14 cellular contexts compared by ENCODE assay signal in the genomic region with DNA sequence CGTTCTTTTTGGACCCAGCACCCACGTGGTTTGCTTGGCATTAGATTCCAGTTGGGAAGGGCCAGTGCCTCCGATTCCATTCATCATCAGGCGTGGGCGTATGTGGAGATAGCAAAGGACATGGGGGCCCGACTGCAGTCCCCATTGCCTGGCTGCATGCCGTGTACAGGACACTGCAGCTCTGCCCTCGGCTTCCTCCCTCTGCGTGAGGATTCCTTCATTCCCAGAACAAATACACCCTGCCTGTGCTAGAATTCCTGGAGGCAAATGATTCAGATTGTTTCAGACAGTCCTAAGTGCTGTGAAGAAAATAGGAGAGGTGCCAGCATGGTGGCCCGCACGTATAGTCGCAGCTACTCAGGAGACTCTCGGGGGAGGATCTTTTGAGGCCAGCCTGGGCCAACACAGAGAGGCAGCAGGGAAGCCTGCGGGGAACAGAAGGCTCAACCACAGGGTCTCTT. TPM values are rescaled to one million over a fixed set of nuclear protein-coding genes. Genes with fewer than 3 reads are reported as not detected.
DNase-seq lines count a peak whose midpoint lies in the region; ATAC-seq and TF ChIP-seq lines count a peak whose summit lies in the region.
"Had no signal": no experiment of that assay in that cellular context is flagged by ENCODE, and none has a peak within 500 bp of the region (broad histone marks: within the 10 kb centered on the region; RNA-seq: fewer than 3 reads in every experiment).

No MANE protein-coding gene starts in this region.

- 56 to 62% (median 58%) methylated on average over 13 to 14 of the region's 14 CpGs for WGBS in heart left ventricle, 4 donors
- WGBS in sigmoid colon, 2 donors = 87 to 94% methylated on average over 14 of the region's 14 CpGs
- WGBS in body of pancreas, 2 donors = 72 to 88% methylated on average over 12 to 14 of the region's 14 CpGs

- H3K27ac ChIP-seq in heart left ventricle (peak overlapping the region; percentile 55 to 97 (median 74)), sigmoid colon (no peak overlapping the region), body of pancreas (no peak overlapping the region)

- TF ChIP-seq EP300 in sigmoid colon (IDR thresholded peaks at IDR 0.05) = no peak

- H3K9me3 ChIP-seq in heart left ventricle (no peaks in the 10 kb centered on the region), sigmoid colon (no peaks in the 10 kb centered on the region), body of pancreas (no peaks in the 10 kb centered on the region)

- peaks cover 38% of the 10 kb centered on the region for H3K4me1 Mint-ChIP-seq in T-helper 1 cell treated with Interleukin-12 subunit alpha and Interleukin-12 subunit beta and Interleukin-4 antibody, amounts not matched to agents 30 μg/mL and 1 μg/mL, for 36 hours (ENCODE audit: low read depth)
- peaks cover 51% of the 10 kb centered on the region for H3K4me1 Mint-ChIP-seq in activated B cell treated with CpG ODN at 0.5 μM for 24 hours

- intact Hi-C loops in activated B cell treated with CpG ODN at 0.5 μM for 24 hours (cut with micrococcal nuclease) (no loop called here), heart left ventricle (cut with DNase I) (no loop called here), sigmoid colon (cut with DNase I) (no loop called here), body of pancreas (cut with DNase I) (no loop called here)

- H3K4me3 ChIP-seq in heart left ventricle (no peak overlapping the region), sigmoid colon (no peak overlapping the region), body of pancreas (no peak overlapping the region)

- CTCF ChIA-PET in activated B cell treated with CpG ODN at 0.5 μM for 24 hours (lab: Charles Lee) = no interaction called here

- H3K27me3 ChIP-seq in heart left ventricle = no peaks in the 10 kb centered on the region
- H3K27me3 ChIP-seq in sigmoid colon = no peaks in the 10 kb centered on the region
- H3K27me3 ChIP-seq in body of pancreas = no peaks in the 10 kb centered on the region

- POLR2A ChIA-PET in activated B cell treated with CpG ODN at 0.5 μM for 24 hours (lab: Charles Lee) = interaction anchor here (0.6 to 1.0 kb wide), 2 partner anchors 15 to 24 kb away, joined by 3 to 7 read pairs; a partner anchor contains a TSS

- H3K36me3 Mint-ChIP-seq in T-helper 1 cell treated with Interleukin-12 subunit alpha and Interleukin-12 subunit beta and Interleukin-4 antibody, amounts not matched to agents 30 μg/mL and 1 μg/mL, for 36 hours (ENCODE audit: low read depth) = peaks cover 41% of the 10 kb centered on the region
- peaks cover 88% of the 10 kb centered on the region for H3K36me3 Mint-ChIP-seq in activated B cell treated with CpG ODN at 0.5 μM for 24 hours (ENCODE audit: low read depth)

- TF ChIP-seq CTCF in activated B cell treated with CpG ODN at 0.5 μM for 24 hours (IDR thresholded peaks at IDR 0.05) (no peak), heart left ventricle (IDR thresholded peaks at IDR 0.05) (no peak), sigmoid colon (IDR thresholded peaks at IDR 0.05) (no peak), body of pancreas (IDR thresholded peaks at IDR 0.05) (no peak)

- H3K27me3 Mint-ChIP-seq in T-helper 1 cell treated with Interleukin-12 subunit alpha and Interleukin-12 subunit beta and Interleukin-4 antibody, amounts not matched to agents 30 μg/mL and 1 μg/mL, for 36 hours (ENCODE audit: low read depth) = no peaks in the 10 kb centered on the region
- H3K27me3 Mint-ChIP-seq in activated B cell treated with CpG ODN at 0.5 μM for 24 hours = no peaks in the 10 kb centered on the region
- H3K27me3 Mint-ChIP-seq: CD4-positive, alpha-beta memory T cell had no signal

- peaks cover 7 to 74% (median 39%) of the 10 kb centered on the region in 12 donors for H3K4me1 ChIP-seq in heart left ventricle
- no peaks in the 10 kb centered on the region for H3K4me1 ChIP-seq in sigmoid colon
- no peaks in the 10 kb centered on the region for H3K4me1 ChIP-seq in body of pancreas

- no peak overlapping the region for H3K4me3 Mint-ChIP-seq in T-helper 1 cell treated with Interleukin-12 subunit alpha and Interleukin-12 subunit beta and Interleukin-4 antibody, amounts not matched to agents 30 μg/mL and 1 μg/mL, for 36 hours
- no peak overlapping the region for H3K4me3 Mint-ChIP-seq in activated B cell treated with CpG ODN at 0.5 μM for 24 hours
- H3K4me3 Mint-ChIP-seq: activated T-cell treated with anti-CD3 and anti-CD28 coated beads, Interleukin-2, amount 50 U/mL, for 72 hours had no signal

- no peak for DNase-seq in T-helper 1 cell
- no peak for DNase-seq in activated B cell treated with CpG ODN at 0.5 μM for 24 hours
- DNase-seq in heart left ventricle = peak in 3 of 5 donors; percentile 39 to 77 (median 66)
- DNase-seq in sigmoid colon = peak; percentile 32
- DNase-seq in body of pancreas = no peak
- DNase-seq in NCI-H2081 treated with DMSO at 0.1 percent for 48 hours (lab: John Stamatoyannopoulos, UW) = no peak
- DNase-seq: activated CD4-positive, alpha-beta T cell treated with anti-CD3 and anti-CD28 coated beads for 1 hour; activated T-cell treated with anti-CD3 and anti-CD28 coated beads, Interleukin-2, amount 50 U/mL, for 72 hours; CD4-positive, alpha-beta memory T cell; GOT3; NCI-H2029; NCI-H524 treated with DMSO at 0.1 percent for 48 hours had no signal

- no peaks in the 10 kb centered on the region for H3K9me3 Mint-ChIP-seq in T-helper 1 cell treated with Interleukin-12 subunit alpha and Interleukin-12 subunit beta and Interleukin-4 antibody, amounts not matched to agents 30 μg/mL and 1 μg/mL, for 36 hours
- H3K9me3 Mint-ChIP-seq in activated B cell treated with CpG ODN at 0.5 μM for 24 hours = no peaks in the 10 kb centered on the region
- H3K9me3 Mint-ChIP-seq: activated T-cell treated with anti-CD3 and anti-CD28 coated beads, Interleukin-2, amount 50 U/mL, for 72 hours; CD4-positive, alpha-beta memory T cell had no signal

- no peak for TF ChIP-seq POLR2A in heart left ventricle (IDR thresholded peaks at IDR 0.05)
- TF ChIP-seq POLR2A in sigmoid colon (IDR thresholded peaks at IDR 0.05) = no peak
- no peak for TF ChIP-seq POLR2A in body of pancreas (IDR thresholded peaks at IDR 0.05)

- ATAC-seq in activated B cell treated with CpG ODN at 0.5 μM for 24 hours (ENCODE audit: low read depth) = no peak
- ATAC-seq in heart left ventricle = peak; percentile 63 to 75 (median 70)
- ATAC-seq in body of pancreas = no peak
- no peak for ATAC-seq in activated CD4-positive, CD25-positive, alpha-beta regulatory T cell treated with anti-CD3 and anti-CD28 coated beads, Interleukin-2, amount 50 U/mL, for 24 hours
- ATAC-seq: activated T-cell treated with anti-CD3 and anti-CD28 coated beads, Interleukin-2, amount 50 U/mL, for 72 hours had no signal

- peak overlapping the region; percentile 59 for H3K27ac Mint-ChIP-seq in T-helper 1 cell treated with Interleukin-12 subunit alpha and Interleukin-12 subunit beta and Interleukin-4 antibody, amounts not matched to agents 30 μg/mL and 1 μg/mL, for 36 hours
- peak overlapping the region; percentile 36 for H3K27ac Mint-ChIP-seq in activated B cell treated with CpG ODN at 0.5 μM for 24 hours
- H3K27ac Mint-ChIP-seq: activated T-cell treated with anti-CD3 and anti-CD28 coated beads, Interleukin-2, amount 50 U/mL, for 72 hours had no signal

- H3K36me3 ChIP-seq in heart left ventricle = peaks cover 0 to 96% (median 88%) of the 10 kb centered on the region in 9 donors
- H3K36me3 ChIP-seq in sigmoid colon = peaks cover 51 to 98% (median 68%) of the 10 kb centered on the region in 4 donors
- H3K36me3 ChIP-seq in body of pancreas (replicated peaks in 1 of 2; ENCODE audit: insufficient read depth in 1 of 2, low read depth in 2 of 2) = peaks cover 4 to 41% of the 10 kb centered on the region in 2 donors

RNA-seq across cellular contexts. Expression of a gene that starts 15.4 kb away (rescaled TPM):
- total RNA-seq in activated B cell treated with CpG ODN at 0.5 μM for 24 hours (15.4 and 18.3 TPM in 2 replicates), heart left ventricle (1 to 10 TPM in 7 of 9 donors, under 1 TPM in 2; 0.24 to 2.8 (median 1.7) TPM), sigmoid colon (under 1 TPM in 2 of 4 donors, not detected in 2; 0.28 to 0.36 TPM), body of pancreas (10 to 100 TPM in 1 of 2 donors, 1 to 10 TPM in 1; 6.2 to 33.3 TPM)
- polyA plus RNA-seq in heart left ventricle (10 to 100 TPM in 1 of 2 donors, 1 to 10 TPM in 1; 1.4 to 12.7 TPM), sigmoid colon (10 to 100 TPM in 1 of 3 donors, 1 to 10 TPM in 2; 1.8 to 18.3 (median 5.1) TPM)

RNA-seq across cellular contexts. Expression of a gene that starts 34.3 kb away (rescaled TPM):
- 24.0 and 30.2 TPM in 2 replicates for total RNA-seq in activated B cell treated with CpG ODN at 0.5 μM for 24 hours
- 10 to 100 TPM; 13.0 to 31.2 (median 18.7) TPM for total RNA-seq in heart left ventricle
- 10 to 100 TPM in 1 of 2 donors, 1 to 10 TPM in 1; 8.7 to 30.4 TPM for polyA plus RNA-seq in heart left ventricle
- total RNA-seq in sigmoid colon = 10 to 100 TPM; 13.8 to 23.5 (median 16.4) TPM
- 10 to 100 TPM in 1 of 3 donors, 1 to 10 TPM in 2; 4.8 to 12.5 (median 5.5) TPM for polyA plus RNA-seq in sigmoid colon
- 10 to 100 TPM; 23.6 to 32.3 TPM for total RNA-seq in body of pancreas

RNA-seq across cellular contexts. Expression of a gene that starts 36.6 kb away (rescaled TPM):
- total RNA-seq in activated B cell treated with CpG ODN at 0.5 μM for 24 hours (156 and 161 TPM in 2 replicates), heart left ventricle (10 to 100 TPM; 32.8 to 54.2 (median 45.6) TPM), sigmoid colon (10 to 100 TPM; 25.0 to 85.7 (median 45.5) TPM), body of pancreas (100 to 1,000 TPM in 1 of 2 donors, 10 to 100 TPM in 1; 40.2 to 119 TPM)
- polyA plus RNA-seq in heart left ventricle (10 to 100 TPM; 30.2 to 75.3 TPM), sigmoid colon (10 to 100 TPM; 39.0 to 70.8 (median 43.9) TPM)

RNA-seq across cellular contexts. Expression of a gene that starts 50.7 kb away (rescaled TPM):
- 3.6 TPM in 2 replicates for total RNA-seq in activated B cell treated with CpG ODN at 0.5 μM for 24 hours
- 10 to 100 TPM in 5 of 9 donors, 1 to 10 TPM in 4; 5.2 to 17.0 (median 10.4) TPM for total RNA-seq in heart left ventricle
- polyA plus RNA-seq in heart left ventricle = 10 to 100 TPM in 1 of 2 donors, 1 to 10 TPM in 1; 6.2 to 10.5 TPM
- total RNA-seq in sigmoid colon = 1 to 10 TPM; 4.6 to 9.9 (median 8.6) TPM
- polyA plus RNA-seq in sigmoid colon = 1 to 10 TPM in 1 of 3 donors, under 1 TPM in 1, not detected in 1; 0.60 to 4.4 TPM
- total RNA-seq in body of pancreas = 1 to 10 TPM; 1.0 to 2.0 TPM

RNA-seq across cellular contexts. Expression of a gene that starts 55.6 kb away (rescaled TPM):
- total RNA-seq in activated B cell treated with CpG ODN at 0.5 μM for 24 hours (63.4 and 68.8 TPM in 2 replicates), heart left ventricle (1,000 to 10,000 TPM in 3 of 9 donors, 100 to 1,000 TPM in 6; 374 to 1,458 (median 944) TPM), sigmoid colon (10 to 100 TPM in 3 of 4 donors, 1 to 10 TPM in 1; 5.7 to 51.5 (median 29.1) TPM), body of pancreas (100 to 1,000 TPM in 1 of 2 donors, 10 to 100 TPM in 1; 18.2 to 116 TPM)
- polyA plus RNA-seq in heart left ventricle (1,000 to 10,000 TPM in 1 of 2 donors, 100 to 1,000 TPM in 1; 393 to 2,069 TPM), sigmoid colon (100 to 1,000 TPM; 272 to 336 (median 286) TPM)

Comparison
In these comparisons a context has a peak if more than half of its experiments do, and no peak if none do; other contexts are left out.
1. DNase-seq: peak in heart left ventricle (3 of 5) and sigmoid colon (single experiment); none in T-helper 1 cell (0 of 5), activated B cell treated with CpG ODN at 0.5 μM for 24 hours (single experiment), body of pancreas (0 of 4) and NCI-H2081 treated with DMSO at 0.1 percent for 48 hours (single experiment).
2. ATAC-seq: peak in heart left ventricle (4 of 4); none in activated B cell treated with CpG ODN at 0.5 μM for 24 hours (single experiment), body of pancreas (single experiment) and activated CD4-positive, CD25-positive, alpha-beta regulatory T cell treated with anti-CD3 and anti-CD28 coated beads, Interleukin-2, amount 50 U/mL, for 24 hours (0 of 2).
3. H3K27ac ChIP-seq: peak in heart left ventricle (12 of 12); none in sigmoid colon (0 of 4) and body of pancreas (0 of 4).